Comparison of ENCODE assay signal across 9 cellular contexts in the genomic region with DNA sequence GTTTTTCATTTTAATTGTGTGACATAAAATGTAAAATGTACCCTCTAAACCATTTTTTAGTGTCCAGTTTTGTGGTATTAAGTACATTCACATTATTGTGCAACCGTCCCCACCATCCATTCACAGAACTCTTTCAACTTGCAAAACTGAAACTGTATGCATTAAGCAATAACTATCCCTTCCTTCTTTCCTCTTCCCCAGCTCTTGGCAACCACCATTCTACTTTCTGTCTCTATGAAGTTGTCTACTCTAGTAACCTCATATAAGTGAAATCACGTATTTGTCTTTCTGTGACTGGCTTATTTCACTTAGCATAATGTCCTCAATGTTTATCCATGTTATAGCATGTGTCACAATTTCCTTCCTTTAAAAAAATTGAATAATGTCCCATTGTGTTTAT.
DNase-seq lines count a peak whose midpoint lies in the region; ATAC-seq and TF ChIP-seq lines count a peak whose summit lies in the region.
"Had no signal": no experiment of that assay in that cellular context is flagged by ENCODE, and none has a peak within 500 bp of the region (broad histone marks: within the 10 kb centered on the region; RNA-seq: fewer than 3 reads in every experiment).

No MANE protein-coding gene starts in this region.

- DNase-seq in GM12864 (ENCODE audit: low read depth) (peak; percentile 30), fibroblast of peridontal ligament (ENCODE audit: extremely low read depth) (peak; percentile 73), NCI-H526 treated with DMSO at 0.1 percent for 48 hours (lab: John Stamatoyannopoulos, UW) (no peak), SHP77 (lab: John Stamatoyannopoulos, UW) (no peak), T-helper 17 cell (no peak), iPS-NIHi11 (ENCODE audit: low spot score) (no peak)
- DNase-seq: KG1 had no signal

- no peaks in the 10 kb centered on the region for H3K9me3 Mint-ChIP-seq in IgD-negative memory B cell

- TF ChIP-seq CTCF in GM12864 (IDR thresholded peaks at IDR 0.05; ENCODE audit: low read depth, low read length, missing control alignments): no peak

- no peaks in the 10 kb centered on the region for H3K9me3 ChIP-seq in T-helper 17 cell (ENCODE audit: control insufficient read depth, low read length, poor library complexity, severe bottlenecking)

- H3K36me3 Mint-ChIP-seq in IgD-negative memory B cell (peaks cover 7% of the 10 kb centered on the region), T-helper 17 cell (ENCODE audit: low read depth) (peaks cover 2% of the 10 kb centered on the region)

- H3K4me1 Mint-ChIP-seq in IgD-negative memory B cell (peaks cover 54 to 67% (median 56%) of the 10 kb centered on the region in 3 donors), T-helper 17 cell (peaks cover 7% of the 10 kb centered on the region)

- H3K4me3 ChIP-seq in GM12864 (ENCODE audit: low read depth, low read length): no peak overlapping the region

- H3K4me3 Mint-ChIP-seq in IgD-negative memory B cell (peak overlapping the region in 2 of 4 donors; percentile 0 to 46), T-helper 17 cell (no peak overlapping the region)

- peak; percentile 68 for ATAC-seq in GM21576 (IDR thresholded peaks at IDR 0.05; ENCODE audit: unreplicated experiment)
- no peak for ATAC-seq in T-helper 17 cell

- peak overlapping the region; percentile 3 to 65 (median 5) for H3K27ac Mint-ChIP-seq in IgD-negative memory B cell
- no peak overlapping the region for H3K27ac Mint-ChIP-seq in T-helper 17 cell

- no peaks in the 10 kb centered on the region for H3K27me3 Mint-ChIP-seq in IgD-negative memory B cell
- no peaks in the 10 kb centered on the region for H3K27me3 Mint-ChIP-seq in T-helper 17 cell

Comparison
In these comparisons a context has a peak if more than half of its experiments do, and no peak if none do; other contexts are left out.
1. DNase-seq: peak in GM12864 (single experiment) and fibroblast of peridontal ligament (single experiment); none in NCI-H526 treated with DMSO at 0.1 percent for 48 hours (single experiment), SHP77 (0 of 2), T-helper 17 cell (0 of 3) and iPS-NIHi11 (single experiment).